1 cellular context compared by ENCODE assay signal in the genomic region with DNA sequence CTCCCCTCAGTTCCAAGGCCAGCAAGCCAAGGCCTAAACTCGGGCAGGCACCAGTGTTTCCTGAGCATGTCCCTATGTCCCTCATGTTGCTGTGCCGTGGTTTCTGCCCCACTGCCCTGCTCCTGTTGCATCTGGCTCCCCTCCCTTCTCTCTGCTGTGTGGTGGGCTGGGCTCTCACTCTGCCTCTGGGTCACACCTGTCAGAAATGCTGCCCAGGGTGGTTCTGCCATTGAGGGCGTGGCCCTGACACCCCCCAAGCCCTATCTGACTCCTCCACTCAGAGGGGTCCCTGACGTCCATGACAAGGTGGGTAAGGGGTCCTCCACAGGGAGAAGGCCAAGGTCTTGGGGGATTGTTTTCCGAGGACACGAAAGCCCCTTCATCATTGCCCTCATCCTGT.
TF ChIP-seq lines count a peak whose summit lies in the region.

No MANE protein-coding gene starts in this region.

TF ChIP-seq in GM23338, 12 proteins besides CTCF, POLR2A, EP300 and RAD21:
- TF ChIP-seq POLR2AphosphoS5 (IDR thresholded peaks at IDR 0.05; ENCODE audit: low read depth), result no peak
- no peak for TF ChIP-seq ZNF331 (CRISPR knock-in tag; IDR thresholded peaks at IDR 0.05; ENCODE audit: low read depth)
- TF ChIP-seq, protein P1, sequence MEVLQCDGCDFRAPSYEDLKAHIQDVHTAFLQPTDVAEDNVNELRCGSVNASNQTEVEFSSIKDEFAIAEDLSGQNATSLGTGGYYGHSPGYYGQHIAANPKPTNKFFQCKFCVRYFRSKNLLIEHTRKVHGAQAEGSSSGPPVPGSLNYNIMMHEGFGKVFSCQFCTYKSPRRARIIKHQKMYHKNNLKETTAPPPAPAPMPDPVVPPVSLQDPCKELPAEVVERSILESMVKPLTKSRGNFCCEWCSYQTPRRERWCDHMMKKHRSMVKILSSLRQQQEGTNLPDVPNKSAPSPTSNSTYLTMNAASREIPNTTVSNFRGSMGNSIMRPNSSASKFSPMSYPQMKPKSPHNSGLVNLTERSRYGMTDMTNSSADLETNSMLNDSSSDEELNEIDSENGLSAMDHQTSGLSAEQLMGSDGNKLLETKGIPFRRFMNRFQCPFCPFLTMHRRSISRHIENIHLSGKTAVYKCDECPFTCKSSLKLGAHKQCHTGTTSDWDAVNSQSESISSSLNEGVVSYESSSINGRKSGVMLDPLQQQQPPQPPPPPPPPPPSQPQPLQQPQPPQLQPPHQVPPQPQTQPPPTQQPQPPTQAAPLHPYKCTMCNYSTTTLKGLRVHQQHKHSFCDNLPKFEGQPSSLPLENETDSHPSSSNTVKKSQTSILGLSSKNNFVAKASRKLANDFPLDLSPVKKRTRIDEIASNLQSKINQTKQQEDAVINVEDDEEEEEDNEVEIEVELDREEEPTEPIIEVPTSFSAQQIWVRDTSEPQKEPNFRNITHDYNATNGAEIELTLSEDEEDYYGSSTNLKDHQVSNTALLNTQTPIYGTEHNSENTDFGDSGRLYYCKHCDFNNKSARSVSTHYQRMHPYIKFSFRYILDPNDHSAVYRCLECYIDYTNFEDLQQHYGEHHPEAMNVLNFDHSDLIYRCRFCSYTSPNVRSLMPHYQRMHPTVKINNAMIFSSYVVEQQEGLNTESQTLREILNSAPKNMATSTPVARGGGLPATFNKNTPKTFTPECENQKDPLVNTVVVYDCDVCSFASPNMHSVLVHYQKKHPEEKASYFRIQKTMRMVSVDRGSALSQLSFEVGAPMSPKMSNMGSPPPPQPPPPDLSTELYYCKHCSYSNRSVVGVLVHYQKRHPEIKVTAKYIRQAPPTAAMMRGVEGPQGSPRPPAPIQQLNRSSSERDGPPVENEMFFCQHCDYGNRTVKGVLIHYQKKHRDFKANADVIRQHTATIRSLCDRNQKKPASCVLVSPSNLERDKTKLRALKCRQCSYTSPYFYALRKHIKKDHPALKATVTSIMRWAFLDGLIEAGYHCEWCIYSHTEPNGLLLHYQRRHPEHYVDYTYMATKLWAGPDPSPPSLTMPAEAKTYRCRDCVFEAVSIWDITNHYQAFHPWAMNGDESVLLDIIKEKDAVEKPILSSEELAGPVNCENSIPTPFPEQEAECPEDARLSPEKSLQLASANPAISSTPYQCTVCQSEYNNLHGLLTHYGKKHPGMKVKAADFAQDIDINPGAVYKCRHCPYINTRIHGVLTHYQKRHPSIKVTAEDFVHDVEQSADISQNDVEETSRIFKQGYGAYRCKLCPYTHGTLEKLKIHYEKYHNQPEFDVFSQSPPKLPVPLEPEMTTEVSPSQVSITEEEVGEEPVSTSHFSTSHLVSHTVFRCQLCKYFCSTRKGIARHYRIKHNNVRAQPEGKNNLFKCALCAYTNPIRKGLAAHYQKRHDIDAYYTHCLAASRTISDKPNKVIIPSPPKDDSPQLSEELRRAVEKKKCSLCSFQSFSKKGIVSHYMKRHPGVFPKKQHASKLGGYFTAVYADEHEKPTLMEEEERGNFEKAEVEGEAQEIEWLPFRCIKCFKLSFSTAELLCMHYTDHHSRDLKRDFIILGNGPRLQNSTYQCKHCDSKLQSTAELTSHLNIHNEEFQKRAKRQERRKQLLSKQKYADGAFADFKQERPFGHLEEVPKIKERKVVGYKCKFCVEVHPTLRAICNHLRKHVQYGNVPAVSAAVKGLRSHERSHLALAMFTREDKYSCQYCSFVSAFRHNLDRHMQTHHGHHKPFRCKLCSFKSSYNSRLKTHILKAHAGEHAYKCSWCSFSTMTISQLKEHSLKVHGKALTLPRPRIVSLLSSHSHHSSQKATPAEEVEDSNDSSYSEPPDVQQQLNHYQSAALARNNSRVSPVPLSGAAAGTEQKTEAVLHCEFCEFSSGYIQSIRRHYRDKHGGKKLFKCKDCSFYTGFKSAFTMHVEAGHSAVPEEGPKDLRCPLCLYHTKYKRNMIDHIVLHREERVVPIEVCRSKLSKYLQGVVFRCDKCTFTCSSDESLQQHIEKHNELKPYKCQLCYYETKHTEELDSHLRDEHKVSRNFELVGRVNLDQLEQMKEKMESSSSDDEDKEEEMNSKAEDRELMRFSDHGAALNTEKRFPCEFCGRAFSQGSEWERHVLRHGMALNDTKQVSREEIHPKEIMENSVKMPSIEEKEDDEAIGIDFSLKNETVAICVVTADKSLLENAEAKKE (CRISPR knock-in tag; IDR thresholded peaks at IDR 0.05), result no peak
- TF ChIP-seq NANOG (IDR thresholded peaks at IDR 0.05; ENCODE audit: borderline replicate concordance), result no peak
- TF ChIP-seq, protein P2, sequence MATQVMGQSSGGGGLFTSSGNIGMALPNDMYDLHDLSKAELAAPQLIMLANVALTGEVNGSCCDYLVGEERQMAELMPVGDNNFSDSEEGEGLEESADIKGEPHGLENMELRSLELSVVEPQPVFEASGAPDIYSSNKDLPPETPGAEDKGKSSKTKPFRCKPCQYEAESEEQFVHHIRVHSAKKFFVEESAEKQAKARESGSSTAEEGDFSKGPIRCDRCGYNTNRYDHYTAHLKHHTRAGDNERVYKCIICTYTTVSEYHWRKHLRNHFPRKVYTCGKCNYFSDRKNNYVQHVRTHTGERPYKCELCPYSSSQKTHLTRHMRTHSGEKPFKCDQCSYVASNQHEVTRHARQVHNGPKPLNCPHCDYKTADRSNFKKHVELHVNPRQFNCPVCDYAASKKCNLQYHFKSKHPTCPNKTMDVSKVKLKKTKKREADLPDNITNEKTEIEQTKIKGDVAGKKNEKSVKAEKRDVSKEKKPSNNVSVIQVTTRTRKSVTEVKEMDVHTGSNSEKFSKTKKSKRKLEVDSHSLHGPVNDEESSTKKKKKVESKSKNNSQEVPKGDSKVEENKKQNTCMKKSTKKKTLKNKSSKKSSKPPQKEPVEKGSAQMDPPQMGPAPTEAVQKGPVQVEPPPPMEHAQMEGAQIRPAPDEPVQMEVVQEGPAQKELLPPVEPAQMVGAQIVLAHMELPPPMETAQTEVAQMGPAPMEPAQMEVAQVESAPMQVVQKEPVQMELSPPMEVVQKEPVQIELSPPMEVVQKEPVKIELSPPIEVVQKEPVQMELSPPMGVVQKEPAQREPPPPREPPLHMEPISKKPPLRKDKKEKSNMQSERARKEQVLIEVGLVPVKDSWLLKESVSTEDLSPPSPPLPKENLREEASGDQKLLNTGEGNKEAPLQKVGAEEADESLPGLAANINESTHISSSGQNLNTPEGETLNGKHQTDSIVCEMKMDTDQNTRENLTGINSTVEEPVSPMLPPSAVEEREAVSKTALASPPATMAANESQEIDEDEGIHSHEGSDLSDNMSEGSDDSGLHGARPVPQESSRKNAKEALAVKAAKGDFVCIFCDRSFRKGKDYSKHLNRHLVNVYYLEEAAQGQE (IDR thresholded peaks at IDR 0.05; ENCODE audit: unreplicated experiment), result no peak
- no peak for TF ChIP-seq JUNB (IDR thresholded peaks at IDR 0.05; ENCODE audit: unreplicated experiment)
- TF ChIP-seq, protein P3, sequence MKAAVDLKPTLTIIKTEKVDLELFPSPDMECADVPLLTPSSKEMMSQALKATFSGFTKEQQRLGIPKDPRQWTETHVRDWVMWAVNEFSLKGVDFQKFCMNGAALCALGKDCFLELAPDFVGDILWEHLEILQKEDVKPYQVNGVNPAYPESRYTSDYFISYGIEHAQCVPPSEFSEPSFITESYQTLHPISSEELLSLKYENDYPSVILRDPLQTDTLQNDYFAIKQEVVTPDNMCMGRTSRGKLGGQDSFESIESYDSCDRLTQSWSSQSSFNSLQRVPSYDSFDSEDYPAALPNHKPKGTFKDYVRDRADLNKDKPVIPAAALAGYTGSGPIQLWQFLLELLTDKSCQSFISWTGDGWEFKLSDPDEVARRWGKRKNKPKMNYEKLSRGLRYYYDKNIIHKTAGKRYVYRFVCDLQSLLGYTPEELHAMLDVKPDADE (IDR thresholded peaks at IDR 0.05), result no peak
- no peak for TF ChIP-seq CREB1 (CRISPR knock-in tag; IDR thresholded peaks at IDR 0.05; ENCODE audit: low read depth)
- TF ChIP-seq EZH2phosphoT487 (IDR thresholded peaks at IDR 0.05; ENCODE audit: unreplicated experiment), result no peak
- TF ChIP-seq ZNF114 (CRISPR knock-in tag; IDR thresholded peaks at IDR 0.05), result no peak
- TF ChIP-seq STAT1 (IDR thresholded peaks at IDR 0.05; ENCODE audit: unreplicated experiment), result no peak
- no peak for TF ChIP-seq EZH2 (IDR thresholded peaks at IDR 0.05; ENCODE audit: low read depth, unreplicated experiment)
